Comparison of ENCODE assay signal across 8 cellular contexts in genomic region chr12:6958609-6959375, GRCh38. TPM values are rescaled to one million over a fixed set of nuclear protein-coding genes. Genes with fewer than 3 reads are reported as not detected.
DNase-seq lines count a peak whose midpoint lies in the region; ATAC-seq and TF ChIP-seq lines count a peak whose summit lies in the region.

No MANE protein-coding gene starts in this region.

- TF ChIP-seq CTCF in CD4-positive, alpha-beta T cell (IDR thresholded peaks at IDR 0.05) = no peak
- TF ChIP-seq CTCF in suprapubic skin (IDR thresholded peaks at IDR 0.05) = no peak

- peak overlapping the region; percentile 92 for H3K4me3 Mint-ChIP-seq in CD4-positive, alpha-beta T cell

- CTCF ChIA-PET in CD4-positive, alpha-beta T cell (lab: Charles Lee) = interaction anchor here (1.0 to 13.3 kb wide), 5 partner anchors 11 to 150 kb away, joined by 3 to 324 read pairs (median 4); partner anchors contain the start of genes C12orf57, C1RL, PTPN6 and RNU7-1

- DNase-seq in CD4-positive, alpha-beta T cell = peak; percentile 57 to 74 (median 66)
- peak; percentile 82 for DNase-seq in Karpas-422
- peak; percentile 73 for DNase-seq in activated CD8-positive, alpha-beta memory T cell treated with anti-CD3 and anti-CD28 coated beads, Interleukin-2, amount 50 U/mL, for 4 hours
- DNase-seq in left ventricle myocardium superior = no peak
- no peak for DNase-seq in suprapubic skin (ENCODE audit: low spot score in 2 of 2)
- no peak for DNase-seq in H4 (ENCODE audit: low spot score)
- DNase-seq in NCI-H146 (lab: John Stamatoyannopoulos, UW) = no peak

- H3K4me1 Mint-ChIP-seq in CD4-positive, alpha-beta T cell (ENCODE audit: low read depth) = peaks cover 83% of the 10 kb centered on the region

- peak; percentile 60 for ATAC-seq in CD4-positive, alpha-beta T cell (ENCODE audit: poor library complexity)
- ATAC-seq in GM21390 (IDR thresholded peaks at IDR 0.05; ENCODE audit: unreplicated experiment) (peak; percentile 50), left ventricle myocardium superior (peak; percentile 31)

- H4K20me1 ChIP-seq in Karpas-422 (ENCODE audit: insufficient read depth, low read depth, low read length) = peaks cover 26% of the 10 kb centered on the region; the same call in 1 of the 2 replicates

- H3K4me2 ChIP-seq in Karpas-422 (ENCODE audit: low read depth, low read length, poor library complexity, severe bottlenecking) = peak overlapping the region; percentile 83

- POLR2A ChIA-PET in CD4-positive, alpha-beta T cell (lab: Charles Lee) = interaction anchor here (0.7 to 16.4 kb wide), 17 partner anchors 10 to 507 kb away, joined by 3 to 963 read pairs (median 6); partner anchors contain the start of genes C12orf57, C1RL, COPS7A and EMG1

- H3K27ac Mint-ChIP-seq in CD4-positive, alpha-beta T cell = peak overlapping the region; percentile 97

- H3K9me3 Mint-ChIP-seq in CD4-positive, alpha-beta T cell = no peaks in the 10 kb centered on the region

- H3K4me3 ChIP-seq in Karpas-422 (ENCODE audit: low read length) (peak overlapping the region; percentile 43), suprapubic skin (no peak overlapping the region)

- TF ChIP-seq POLR2A in suprapubic skin (IDR thresholded peaks at IDR 0.05) = no peak

- H3K9ac ChIP-seq in Karpas-422 (ENCODE audit: low read length) = peak overlapping the region; percentile 50

- peaks cover 80% of the 10 kb centered on the region for H3K36me3 Mint-ChIP-seq in CD4-positive, alpha-beta T cell (ENCODE audit: low read depth)

- WGBS in suprapubic skin = 58% methylated on average over 19 of the region's 20 CpGs

- no peak for TF ChIP-seq EP300 in suprapubic skin (IDR thresholded peaks at IDR 0.05)

- H3K27me3 Mint-ChIP-seq in CD4-positive, alpha-beta T cell = no peaks in the 10 kb centered on the region

- no peaks in the 10 kb centered on the region for H3K9me2 ChIP-seq in Karpas-422 (replicated peaks; ENCODE audit: insufficient read depth, low read length)

- peaks cover 8% of the 10 kb centered on the region; the same call in 1 of the 2 replicates for H3K79me2 ChIP-seq in Karpas-422 (ENCODE audit: low read length)

- no peaks in the 10 kb centered on the region for H3K9me3 ChIP-seq in CD4-positive, alpha-beta T cell (ENCODE audit: control insufficient read depth, low read length)
- H3K9me3 ChIP-seq in Karpas-422 (ENCODE audit: low read length) (no peaks in the 10 kb centered on the region), suprapubic skin (no peaks in the 10 kb centered on the region)

- H3K27ac ChIP-seq in CD4-positive, alpha-beta T cell (ENCODE audit: low read depth, low read length) = peak overlapping the region; percentile 96
- peak overlapping the region; percentile 84 for H3K27ac ChIP-seq in Karpas-422 (ENCODE audit: low read length)
- H3K27ac ChIP-seq in suprapubic skin = peak overlapping the region; percentile 40

- no peaks in the 10 kb centered on the region for H3K27me3 ChIP-seq in CD4-positive, alpha-beta T cell (ENCODE audit: control insufficient read depth, insufficient read depth, low read length)
- no peaks in the 10 kb centered on the region for H3K27me3 ChIP-seq in Karpas-422 (ENCODE audit: low read length)
- H3K27me3 ChIP-seq in suprapubic skin = no peaks in the 10 kb centered on the region

- H3K36me3 ChIP-seq in Karpas-422 (ENCODE audit: insufficient read depth, low read length) = peaks cover 27% of the 10 kb centered on the region; the same call in 1 of the 2 replicates
- peaks cover 7% of the 10 kb centered on the region for H3K36me3 ChIP-seq in suprapubic skin

- intact Hi-C loops in CD4-positive, alpha-beta T cell (cut with DNase I, micrococcal nuclease) = no loop called here
- intact Hi-C loops in left ventricle myocardium superior (cut with micrococcal nuclease) = loop anchor here (10.0 kb wide), 1 partner anchor 146 kb away; the partner anchor contains the start of gene C1RL

- H2AFZ ChIP-seq in Karpas-422 (ENCODE audit: low read length) = no peak overlapping the region

- peaks cover 86% of the 10 kb centered on the region for H3K4me1 ChIP-seq in Karpas-422 (ENCODE audit: low read length)
- peaks cover 58% of the 10 kb centered on the region for H3K4me1 ChIP-seq in suprapubic skin

RNA-seq across cellular contexts. Expression of gene PTPN6, which starts 7.6 kb away (rescaled TPM):
- 10 to 100 TPM; 79.0 to 83.5 TPM for total RNA-seq in CD4-positive, alpha-beta T cell
- total RNA-seq in Karpas-422 (2014; rRNA removed; shearing (Covaris generic); ENCODE audit: low replicate concordance) = 411 and 673 TPM in 2 replicates
- total RNA-seq in left ventricle myocardium superior (6.0 TPM), suprapubic skin (10 to 100 TPM; 18.5 to 59.1 (median 39.4) TPM)
- total RNA-seq in H4 (2014; rRNA removed; shearing (Covaris generic)) = not detected in 2 replicates

RNA-seq across cellular contexts. Expression of gene PHB2, which starts 11.7 kb away (rescaled TPM):
- total RNA-seq in CD4-positive, alpha-beta T cell = 100 to 1,000 TPM; 138 to 147 TPM
- total RNA-seq in Karpas-422 (2014; rRNA removed; shearing (Covaris generic); ENCODE audit: low replicate concordance) = 353 and 644 TPM in 2 replicates
- total RNA-seq in left ventricle myocardium superior = 150 TPM
- total RNA-seq in suprapubic skin = 100 to 1,000 TPM; 161 to 232 (median 207) TPM
- 486 and 563 TPM in 2 replicates for total RNA-seq in H4 (2014; rRNA removed; shearing (Covaris generic))

RNA-seq across cellular contexts. Expression of gene EMG1, which starts 11.9 kb away (rescaled TPM):
- 10 to 100 TPM; 33.9 to 34.8 TPM for total RNA-seq in CD4-positive, alpha-beta T cell
- total RNA-seq in Karpas-422 (2014; rRNA removed; shearing (Covaris generic); ENCODE audit: low replicate concordance) = 56.6 and 71.1 TPM in 2 replicates
- total RNA-seq in left ventricle myocardium superior (39.4 TPM), suprapubic skin (10 to 100 TPM; 12.3 to 27.0 (median 22.1) TPM)
- 99.6 and 119 TPM in 2 replicates for total RNA-seq in H4 (2014; rRNA removed; shearing (Covaris generic))

RNA-seq across cellular contexts. Expression of gene C12orf57, which starts 15.0 kb away (rescaled TPM):
- total RNA-seq in CD4-positive, alpha-beta T cell = 100 to 1,000 TPM; 305 to 311 TPM
- total RNA-seq in Karpas-422 (2014; rRNA removed; shearing (Covaris generic); ENCODE audit: low replicate concordance) = 264 and 402 TPM in 2 replicates
- 238 TPM for total RNA-seq in left ventricle myocardium superior
- 100 to 1,000 TPM; 251 to 495 (median 436) TPM for total RNA-seq in suprapubic skin
- 219 and 260 TPM in 2 replicates for total RNA-seq in H4 (2014; rRNA removed; shearing (Covaris generic))

RNA-seq across cellular contexts. Expression of gene RNU7-1, which starts 15.2 kb away (rescaled TPM):
- not detected for total RNA-seq in CD4-positive, alpha-beta T cell
- not detected in 2 replicates for total RNA-seq in Karpas-422 (2014; rRNA removed; shearing (Covaris generic); ENCODE audit: low replicate concordance)
- total RNA-seq in left ventricle myocardium superior = not detected
- total RNA-seq in suprapubic skin = not detected
- not detected in 2 replicates for total RNA-seq in H4 (2014; rRNA removed; shearing (Covaris generic))

Comparison
In these comparisons a context has a peak if more than half of its experiments do, and no peak if none do; other contexts are left out.
1. DNase-seq: peak in CD4-positive, alpha-beta T cell (10 of 10), Karpas-422 (single experiment) and activated CD8-positive, alpha-beta memory T cell treated with anti-CD3 and anti-CD28 coated beads, Interleukin-2, amount 50 U/mL, for 4 hours (single experiment); none in left ventricle myocardium superior (single experiment), suprapubic skin (0 of 2), H4 (single experiment) and NCI-H146 (single experiment).
2. H3K27ac ChIP-seq: peak in every context shown above with its lines; median percentile 96 in CD4-positive, alpha-beta T cell; 84 in Karpas-422; 40 in suprapubic skin.
3. Peak in every context shown above with its lines, with median percentiles within 50 percentile points of each other: ATAC-seq.